ENCODE assay signal across 1 cellular context in the genomic region with DNA sequence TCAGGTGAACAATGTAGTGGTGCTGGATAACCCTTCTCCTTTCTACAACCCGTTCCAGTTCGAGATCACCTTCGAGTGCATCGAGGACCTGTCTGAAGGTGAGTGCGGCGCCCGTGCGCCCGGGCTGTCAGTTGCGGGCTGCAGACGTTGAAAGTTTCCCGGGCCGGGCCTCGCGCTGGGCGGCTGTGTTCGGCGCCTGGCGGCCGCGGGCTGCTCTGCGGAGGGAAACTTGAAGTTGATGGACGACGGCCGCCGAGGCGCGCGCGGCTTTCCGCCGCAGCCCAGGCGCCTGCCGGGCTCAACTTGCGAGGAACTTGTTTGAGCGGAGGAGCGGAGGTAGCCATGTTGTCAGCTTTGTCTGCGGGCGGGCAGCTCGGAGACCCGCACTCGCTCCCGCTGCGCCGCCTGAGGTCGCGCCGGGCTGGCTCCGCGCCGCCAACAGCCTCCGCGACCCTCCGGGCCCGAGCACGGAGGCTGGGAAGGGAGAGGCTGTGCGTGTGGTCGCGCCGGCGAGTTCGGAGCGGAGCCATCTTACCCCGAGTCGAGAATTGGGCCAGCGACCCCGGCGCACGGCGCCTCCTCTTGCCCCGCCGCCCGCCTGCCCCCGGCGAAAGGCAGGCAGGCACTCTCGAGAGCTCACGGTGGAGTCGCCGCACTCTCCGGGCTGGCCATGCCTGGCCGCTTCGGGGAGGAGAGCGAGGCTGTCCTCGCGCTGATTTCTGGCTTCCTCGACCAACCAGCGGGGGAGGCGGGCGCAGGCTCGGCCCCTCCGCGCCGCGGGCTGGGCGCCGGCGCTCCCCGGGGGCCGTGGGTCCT.
TF ChIP-seq lines count a peak whose summit lies in the region.

No MANE protein-coding gene starts in this region.

TF ChIP-seq in GM12878, 131 proteins besides CTCF, POLR2A, EP300 and RAD21 (continued from another document and continues in another):
- TF ChIP-seq, protein P1, sequence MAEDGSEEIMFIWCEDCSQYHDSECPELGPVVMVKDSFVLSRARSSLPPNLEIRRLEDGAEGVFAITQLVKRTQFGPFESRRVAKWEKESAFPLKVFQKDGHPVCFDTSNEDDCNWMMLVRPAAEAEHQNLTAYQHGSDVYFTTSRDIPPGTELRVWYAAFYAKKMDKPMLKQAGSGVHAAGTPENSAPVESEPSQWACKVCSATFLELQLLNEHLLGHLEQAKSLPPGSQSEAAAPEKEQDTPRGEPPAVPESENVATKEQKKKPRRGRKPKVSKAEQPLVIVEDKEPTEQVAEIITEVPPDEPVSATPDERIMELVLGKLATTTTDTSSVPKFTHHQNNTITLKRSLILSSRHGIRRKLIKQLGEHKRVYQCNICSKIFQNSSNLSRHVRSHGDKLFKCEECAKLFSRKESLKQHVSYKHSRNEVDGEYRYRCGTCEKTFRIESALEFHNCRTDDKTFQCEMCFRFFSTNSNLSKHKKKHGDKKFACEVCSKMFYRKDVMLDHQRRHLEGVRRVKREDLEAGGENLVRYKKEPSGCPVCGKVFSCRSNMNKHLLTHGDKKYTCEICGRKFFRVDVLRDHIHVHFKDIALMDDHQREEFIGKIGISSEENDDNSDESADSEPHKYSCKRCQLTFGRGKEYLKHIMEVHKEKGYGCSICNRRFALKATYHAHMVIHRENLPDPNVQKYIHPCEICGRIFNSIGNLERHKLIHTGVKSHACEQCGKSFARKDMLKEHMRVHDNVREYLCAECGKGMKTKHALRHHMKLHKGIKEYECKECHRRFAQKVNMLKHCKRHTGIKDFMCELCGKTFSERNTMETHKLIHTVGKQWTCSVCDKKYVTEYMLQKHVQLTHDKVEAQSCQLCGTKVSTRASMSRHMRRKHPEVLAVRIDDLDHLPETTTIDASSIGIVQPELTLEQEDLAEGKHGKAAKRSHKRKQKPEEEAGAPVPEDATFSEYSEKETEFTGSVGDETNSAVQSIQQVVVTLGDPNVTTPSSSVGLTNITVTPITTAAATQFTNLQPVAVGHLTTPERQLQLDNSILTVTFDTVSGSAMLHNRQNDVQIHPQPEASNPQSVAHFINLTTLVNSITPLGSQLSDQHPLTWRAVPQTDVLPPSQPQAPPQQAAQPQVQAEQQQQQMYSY (CRISPR knock-in tag; IDR thresholded peaks at IDR 0.05): no peak
- TF ChIP-seq BHLHE40 (IDR thresholded peaks at IDR 0.05; ENCODE audit: borderline replicate concordance in 1 of 2, low read depth in 2 of 2, low read length in 1 of 2) (peak in 1 of 2 experiments; percentile 18; a peak in 2 of 4 replicates), STAT3 (IDR thresholded peaks at IDR 0.05; ENCODE audit: low read depth, low read length) (no peak), ZNF622 (IDR thresholded peaks at IDR 0.05) (no peak), SUZ12 (IDR thresholded peaks at IDR 0.05; ENCODE audit: unreplicated experiment) (no peak), SREBF1 (IDR thresholded peaks at IDR 0.05; ENCODE audit: low read length) (no peak), SMC3 (IDR thresholded peaks at IDR 0.05; ENCODE audit: borderline replicate concordance, low read length) (no peak), PAX5 (IDR thresholded peaks at IDR 0.05; ENCODE audit: borderline replicate concordance, low read depth, low read length) (peak; percentile 79; the same call in 1 of the 2 replicates), ZSCAN29 (IDR thresholded peaks at IDR 0.05) (no peak), RELA (IDR thresholded peaks at IDR 0.05; ENCODE audit: borderline replicate concordance, partially characterized antibody) (no peak), CHD1 (IDR thresholded peaks at IDR 0.05; ENCODE audit: low read depth, low read length) (no peak), YY1 (IDR thresholded peaks at IDR 0.05; ENCODE audit: low read depth, low read length) (peak; percentile 91), NR2F1 (conservative IDR thresholded peaks at IDR 0.05) (0 out of 2 replicates have a peak, but pooled peaks have one; percentile 21), NRF1 (conservative IDR thresholded peaks at IDR 0.05; ENCODE audit: low read depth, low read length) (peak; percentile 33; the same call in 1 of the 2 replicates), RUNX3 (IDR thresholded peaks at IDR 0.05; ENCODE audit: low read length) (no peak), NBN (IDR thresholded peaks at IDR 0.05) (no peak), RB1 (IDR thresholded peaks at IDR 0.05; ENCODE audit: borderline replicate concordance) (peak; percentile 52; the same call in 1 of the 2 replicates), YBX1 (IDR thresholded peaks at IDR 0.05) (no peak), NR2C2 (IDR thresholded peaks at IDR 0.05; ENCODE audit: borderline replicate concordance, control insufficient read depth, insufficient read length, low read depth) (no peak), HDAC2 (IDR thresholded peaks at IDR 0.05) (no peak), NR2C1 (IDR thresholded peaks at IDR 0.05) (no peak)
- TF ChIP-seq, protein P2, sequence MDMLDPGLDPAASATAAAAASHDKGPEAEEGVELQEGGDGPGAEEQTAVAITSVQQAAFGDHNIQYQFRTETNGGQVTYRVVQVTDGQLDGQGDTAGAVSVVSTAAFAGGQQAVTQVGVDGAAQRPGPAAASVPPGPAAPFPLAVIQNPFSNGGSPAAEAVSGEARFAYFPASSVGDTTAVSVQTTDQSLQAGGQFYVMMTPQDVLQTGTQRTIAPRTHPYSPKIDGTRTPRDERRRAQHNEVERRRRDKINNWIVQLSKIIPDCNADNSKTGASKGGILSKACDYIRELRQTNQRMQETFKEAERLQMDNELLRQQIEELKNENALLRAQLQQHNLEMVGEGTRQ (IDR thresholded peaks at IDR 0.05; ENCODE audit: borderline replicate concordance, low read depth, low read length): no peak
- TF ChIP-seq, protein P3, sequence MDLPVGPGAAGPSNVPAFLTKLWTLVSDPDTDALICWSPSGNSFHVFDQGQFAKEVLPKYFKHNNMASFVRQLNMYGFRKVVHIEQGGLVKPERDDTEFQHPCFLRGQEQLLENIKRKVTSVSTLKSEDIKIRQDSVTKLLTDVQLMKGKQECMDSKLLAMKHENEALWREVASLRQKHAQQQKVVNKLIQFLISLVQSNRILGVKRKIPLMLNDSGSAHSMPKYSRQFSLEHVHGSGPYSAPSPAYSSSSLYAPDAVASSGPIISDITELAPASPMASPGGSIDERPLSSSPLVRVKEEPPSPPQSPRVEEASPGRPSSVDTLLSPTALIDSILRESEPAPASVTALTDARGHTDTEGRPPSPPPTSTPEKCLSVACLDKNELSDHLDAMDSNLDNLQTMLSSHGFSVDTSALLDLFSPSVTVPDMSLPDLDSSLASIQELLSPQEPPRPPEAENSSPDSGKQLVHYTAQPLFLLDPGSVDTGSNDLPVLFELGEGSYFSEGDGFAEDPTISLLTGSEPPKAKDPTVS (IDR thresholded peaks at IDR 0.05; ENCODE audit: low read depth, low read length): no peak
- TF ChIP-seq, protein P4, sequence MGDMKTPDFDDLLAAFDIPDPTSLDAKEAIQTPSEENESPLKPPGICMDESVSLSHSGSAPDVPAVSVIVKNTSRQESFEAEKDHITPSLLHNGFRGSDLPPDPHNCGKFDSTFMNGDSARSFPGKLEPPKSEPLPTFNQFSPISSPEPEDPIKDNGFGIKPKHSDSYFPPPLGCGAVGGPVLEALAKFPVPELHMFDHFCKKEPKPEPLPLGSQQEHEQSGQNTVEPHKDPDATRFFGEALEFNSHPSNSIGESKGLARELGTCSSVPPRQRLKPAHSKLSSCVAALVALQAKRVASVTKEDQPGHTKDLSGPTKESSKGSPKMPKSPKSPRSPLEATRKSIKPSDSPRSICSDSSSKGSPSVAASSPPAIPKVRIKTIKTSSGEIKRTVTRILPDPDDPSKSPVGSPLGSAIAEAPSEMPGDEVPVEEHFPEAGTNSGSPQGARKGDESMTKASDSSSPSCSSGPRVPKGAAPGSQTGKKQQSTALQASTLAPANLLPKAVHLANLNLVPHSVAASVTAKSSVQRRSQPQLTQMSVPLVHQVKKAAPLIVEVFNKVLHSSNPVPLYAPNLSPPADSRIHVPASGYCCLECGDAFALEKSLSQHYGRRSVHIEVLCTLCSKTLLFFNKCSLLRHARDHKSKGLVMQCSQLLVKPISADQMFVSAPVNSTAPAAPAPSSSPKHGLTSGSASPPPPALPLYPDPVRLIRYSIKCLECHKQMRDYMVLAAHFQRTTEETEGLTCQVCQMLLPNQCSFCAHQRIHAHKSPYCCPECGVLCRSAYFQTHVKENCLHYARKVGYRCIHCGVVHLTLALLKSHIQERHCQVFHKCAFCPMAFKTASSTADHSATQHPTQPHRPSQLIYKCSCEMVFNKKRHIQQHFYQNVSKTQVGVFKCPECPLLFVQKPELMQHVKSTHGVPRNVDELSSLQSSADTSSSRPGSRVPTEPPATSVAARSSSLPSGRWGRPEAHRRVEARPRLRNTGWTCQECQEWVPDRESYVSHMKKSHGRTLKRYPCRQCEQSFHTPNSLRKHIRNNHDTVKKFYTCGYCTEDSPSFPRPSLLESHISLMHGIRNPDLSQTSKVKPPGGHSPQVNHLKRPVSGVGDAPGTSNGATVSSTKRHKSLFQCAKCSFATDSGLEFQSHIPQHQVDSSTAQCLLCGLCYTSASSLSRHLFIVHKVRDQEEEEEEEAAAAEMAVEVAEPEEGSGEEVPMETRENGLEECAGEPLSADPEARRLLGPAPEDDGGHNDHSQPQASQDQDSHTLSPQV (IDR thresholded peaks at IDR 0.05): no peak
- TF ChIP-seq, protein P5, sequence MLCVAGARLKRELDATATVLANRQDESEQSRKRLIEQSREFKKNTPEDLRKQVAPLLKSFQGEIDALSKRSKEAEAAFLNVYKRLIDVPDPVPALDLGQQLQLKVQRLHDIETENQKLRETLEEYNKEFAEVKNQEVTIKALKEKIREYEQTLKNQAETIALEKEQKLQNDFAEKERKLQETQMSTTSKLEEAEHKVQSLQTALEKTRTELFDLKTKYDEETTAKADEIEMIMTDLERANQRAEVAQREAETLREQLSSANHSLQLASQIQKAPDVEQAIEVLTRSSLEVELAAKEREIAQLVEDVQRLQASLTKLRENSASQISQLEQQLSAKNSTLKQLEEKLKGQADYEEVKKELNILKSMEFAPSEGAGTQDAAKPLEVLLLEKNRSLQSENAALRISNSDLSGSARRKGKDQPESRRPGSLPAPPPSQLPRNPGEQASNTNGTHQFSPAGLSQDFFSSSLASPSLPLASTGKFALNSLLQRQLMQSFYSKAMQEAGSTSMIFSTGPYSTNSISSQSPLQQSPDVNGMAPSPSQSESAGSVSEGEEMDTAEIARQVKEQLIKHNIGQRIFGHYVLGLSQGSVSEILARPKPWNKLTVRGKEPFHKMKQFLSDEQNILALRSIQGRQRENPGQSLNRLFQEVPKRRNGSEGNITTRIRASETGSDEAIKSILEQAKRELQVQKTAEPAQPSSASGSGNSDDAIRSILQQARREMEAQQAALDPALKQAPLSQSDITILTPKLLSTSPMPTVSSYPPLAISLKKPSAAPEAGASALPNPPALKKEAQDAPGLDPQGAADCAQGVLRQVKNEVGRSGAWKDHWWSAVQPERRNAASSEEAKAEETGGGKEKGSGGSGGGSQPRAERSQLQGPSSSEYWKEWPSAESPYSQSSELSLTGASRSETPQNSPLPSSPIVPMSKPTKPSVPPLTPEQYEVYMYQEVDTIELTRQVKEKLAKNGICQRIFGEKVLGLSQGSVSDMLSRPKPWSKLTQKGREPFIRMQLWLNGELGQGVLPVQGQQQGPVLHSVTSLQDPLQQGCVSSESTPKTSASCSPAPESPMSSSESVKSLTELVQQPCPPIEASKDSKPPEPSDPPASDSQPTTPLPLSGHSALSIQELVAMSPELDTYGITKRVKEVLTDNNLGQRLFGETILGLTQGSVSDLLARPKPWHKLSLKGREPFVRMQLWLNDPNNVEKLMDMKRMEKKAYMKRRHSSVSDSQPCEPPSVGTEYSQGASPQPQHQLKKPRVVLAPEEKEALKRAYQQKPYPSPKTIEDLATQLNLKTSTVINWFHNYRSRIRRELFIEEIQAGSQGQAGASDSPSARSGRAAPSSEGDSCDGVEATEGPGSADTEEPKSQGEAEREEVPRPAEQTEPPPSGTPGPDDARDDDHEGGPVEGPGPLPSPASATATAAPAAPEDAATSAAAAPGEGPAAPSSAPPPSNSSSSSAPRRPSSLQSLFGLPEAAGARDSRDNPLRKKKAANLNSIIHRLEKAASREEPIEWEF (IDR thresholded peaks at IDR 0.05; ENCODE audit: insufficient replicate concordance, low read depth, low read length): no peak
- TF ChIP-seq, protein P6, sequence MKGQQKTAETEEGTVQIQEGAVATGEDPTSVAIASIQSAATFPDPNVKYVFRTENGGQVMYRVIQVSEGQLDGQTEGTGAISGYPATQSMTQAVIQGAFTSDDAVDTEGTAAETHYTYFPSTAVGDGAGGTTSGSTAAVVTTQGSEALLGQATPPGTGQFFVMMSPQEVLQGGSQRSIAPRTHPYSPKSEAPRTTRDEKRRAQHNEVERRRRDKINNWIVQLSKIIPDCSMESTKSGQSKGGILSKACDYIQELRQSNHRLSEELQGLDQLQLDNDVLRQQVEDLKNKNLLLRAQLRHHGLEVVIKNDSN (IDR thresholded peaks at IDR 0.05; ENCODE audit: borderline replicate concordance, extremely low read length, insufficient read depth, low read depth, low read length): no peak
- TF ChIP-seq, protein P7, sequence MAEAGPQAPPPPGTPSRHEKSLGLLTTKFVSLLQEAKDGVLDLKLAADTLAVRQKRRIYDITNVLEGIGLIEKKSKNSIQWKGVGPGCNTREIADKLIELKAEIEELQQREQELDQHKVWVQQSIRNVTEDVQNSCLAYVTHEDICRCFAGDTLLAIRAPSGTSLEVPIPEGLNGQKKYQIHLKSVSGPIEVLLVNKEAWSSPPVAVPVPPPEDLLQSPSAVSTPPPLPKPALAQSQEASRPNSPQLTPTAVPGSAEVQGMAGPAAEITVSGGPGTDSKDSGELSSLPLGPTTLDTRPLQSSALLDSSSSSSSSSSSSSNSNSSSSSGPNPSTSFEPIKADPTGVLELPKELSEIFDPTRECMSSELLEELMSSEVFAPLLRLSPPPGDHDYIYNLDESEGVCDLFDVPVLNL (IDR thresholded peaks at IDR 0.05; ENCODE audit: low read depth, low read length): 0 out of 2 replicates have a peak, but pooled peaks have one; percentile 43
- TF ChIP-seq, protein P8, sequence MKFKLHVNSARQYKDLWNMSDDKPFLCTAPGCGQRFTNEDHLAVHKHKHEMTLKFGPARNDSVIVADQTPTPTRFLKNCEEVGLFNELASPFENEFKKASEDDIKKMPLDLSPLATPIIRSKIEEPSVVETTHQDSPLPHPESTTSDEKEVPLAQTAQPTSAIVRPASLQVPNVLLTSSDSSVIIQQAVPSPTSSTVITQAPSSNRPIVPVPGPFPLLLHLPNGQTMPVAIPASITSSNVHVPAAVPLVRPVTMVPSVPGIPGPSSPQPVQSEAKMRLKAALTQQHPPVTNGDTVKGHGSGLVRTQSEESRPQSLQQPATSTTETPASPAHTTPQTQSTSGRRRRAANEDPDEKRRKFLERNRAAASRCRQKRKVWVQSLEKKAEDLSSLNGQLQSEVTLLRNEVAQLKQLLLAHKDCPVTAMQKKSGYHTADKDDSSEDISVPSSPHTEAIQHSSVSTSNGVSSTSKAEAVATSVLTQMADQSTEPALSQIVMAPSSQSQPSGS (IDR thresholded peaks at IDR 0.05; ENCODE audit: low read length): no peak
